Comparison of ENCODE assay signal across 10 cellular contexts in genomic region chr2:37667704-37668103, GRCh38. TPM values are rescaled to one million over a fixed set of nuclear protein-coding genes. Genes with fewer than 3 reads are reported as not detected.
DNase-seq lines count a peak whose midpoint lies in the region; TF ChIP-seq lines count a peak whose summit lies in the region.
"Had no signal": no experiment of that assay in that cellular context is flagged by ENCODE, and none has a peak within 500 bp of the region (broad histone marks: within the 10 kb centered on the region; RNA-seq: fewer than 3 reads in every experiment).

No MANE protein-coding gene starts in this region.

- H3K9me3 ChIP-seq in hepatocyte (ENCODE audit: low read depth) = no peaks in the 10 kb centered on the region
- H3K9me3 ChIP-seq in stomach smooth muscle (ENCODE audit: control insufficient read depth in 2 of 2, low read length in 2 of 2) = no peaks in the 10 kb centered on the region

- H3K9me2 ChIP-seq in hepatocyte (replicated peaks; ENCODE audit: insufficient read depth) = no peaks in the 10 kb centered on the region

- 95% methylated on average over 2 of the region's 2 CpGs for WGBS in hepatocyte (ENCODE audit: low lambda C conversion rate, missing lambda C conversion rate)

- H3K9ac ChIP-seq in stomach smooth muscle (ENCODE audit: low read length in 2 of 2) = peak overlapping the region in 1 of 2 donors; percentile 54
- H3K9ac ChIP-seq: KMS-11 had no signal

- H3K36me3 ChIP-seq in hepatocyte (replicated peaks; ENCODE audit: insufficient read depth, low read depth) (no peaks in the 10 kb centered on the region), stomach smooth muscle (ENCODE audit: control insufficient read depth in 2 of 2, insufficient read depth in 2 of 2, low read length in 2 of 2) (peaks cover 0 to 2% of the 10 kb centered on the region in 2 donors)

- H4K20me1 ChIP-seq in hepatocyte (ENCODE audit: insufficient read depth, poor library complexity, severe bottlenecking) = peaks cover 30% of the 10 kb centered on the region

- peak overlapping the region; percentile 93 for H3K4me2 ChIP-seq in hepatocyte
- H3K4me2 ChIP-seq: KMS-11 had no signal

- peaks cover 16% of the 10 kb centered on the region for H3K4me1 ChIP-seq in hepatocyte (ENCODE audit: insufficient read depth)
- peaks cover 40% of the 10 kb centered on the region for H3K4me1 ChIP-seq in stomach smooth muscle (ENCODE audit: control insufficient read depth, insufficient read depth, low read length)

- no peak overlapping the region for H2AFZ ChIP-seq in hepatocyte

- H3K4me3 ChIP-seq in GM12865 (ENCODE audit: low read depth, low read length) (peak overlapping the region; percentile 69), WI38 (ENCODE audit: low read depth, low read length) (peak overlapping the region; percentile 97), hepatocyte (no peak overlapping the region), stomach smooth muscle (ENCODE audit: low read length in 2 of 2) (peak overlapping the region; percentile 5 to 56)

- DNase-seq in GM12865 (ENCODE audit: low read depth) = no peak
- no peak for DNase-seq in hepatocyte (ENCODE audit: low spot score)
- no peak for DNase-seq in mucosa of gallbladder (ENCODE audit: low spot score)
- DNase-seq in ecto neural progenitor cell (ENCODE audit: low spot score) = no peak
- DNase-seq in HUDEP-2 (lab: John Stamatoyannopoulos, UW; ENCODE audit: unreplicated experiment in 76 of 76) = no peak
- DNase-seq: activated CD8-positive, alpha-beta T cell treated with anti-CD3 and anti-CD28 coated beads for 36 hours; head of caudate nucleus had no signal

- TF ChIP-seq CTCF in GM12865 (IDR thresholded peaks at IDR 0.05; ENCODE audit: insufficient read depth, low read depth, low read length, missing control alignments) (no peak), WI38 (IDR thresholded peaks at IDR 0.05; ENCODE audit: low read depth, low read length) (no peak), hepatocyte (IDR thresholded peaks at IDR 0.05; ENCODE audit: poor library complexity) (no peak)

- peaks cover 79% of the 10 kb centered on the region for H3K79me2 ChIP-seq in hepatocyte

- H3K27me3 ChIP-seq in hepatocyte (no peaks in the 10 kb centered on the region), stomach smooth muscle (ENCODE audit: control insufficient read depth in 1 of 2, insufficient read depth in 2 of 2, low read length in 2 of 2) (no peaks in the 10 kb centered on the region)

- no peak overlapping the region for H3K27ac ChIP-seq in hepatocyte
- H3K27ac ChIP-seq in stomach smooth muscle (ENCODE audit: low read length) = no peak overlapping the region
- H3K27ac ChIP-seq: KMS-11 had no signal

RNA-seq across cellular contexts. Expression of gene CDC42EP3, which starts 3.7 kb away (rescaled TPM):
- total RNA-seq in hepatocyte = 19.3 and 26.4 TPM in 2 replicates
- polyA plus RNA-seq in hepatocyte = 31.7 and 33.0 TPM in 2 replicates
- 12.6 TPM for total RNA-seq in mucosa of gallbladder
